Comparison of ENCODE assay signal across 27 cellular contexts in the genomic region with DNA sequence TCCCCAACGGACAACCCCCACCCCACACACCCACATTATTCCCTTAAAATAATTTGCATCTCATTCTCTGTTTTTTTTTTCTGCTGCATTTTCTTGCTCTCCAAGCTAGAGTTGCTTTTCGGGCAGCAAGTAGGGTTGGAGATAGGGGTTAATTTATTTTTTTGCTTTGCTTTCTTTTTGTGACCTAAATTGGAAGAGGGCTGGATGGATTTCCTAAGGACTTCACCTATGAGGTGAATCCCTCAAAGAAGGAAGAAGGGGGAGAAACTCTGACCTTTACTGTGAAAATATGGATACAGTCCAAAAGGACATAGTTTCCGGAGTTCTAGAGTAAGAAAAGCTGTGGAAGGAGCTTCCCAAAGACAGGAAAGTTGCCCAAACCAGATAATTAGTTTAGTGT. TPM values are rescaled to one million over a fixed set of nuclear protein-coding genes. Genes with fewer than 3 reads are reported as not detected.
DNase-seq lines count a peak whose midpoint lies in the region; ATAC-seq and TF ChIP-seq lines count a peak whose summit lies in the region.
"Had no signal": no experiment of that assay in that cellular context is flagged by ENCODE, and none has a peak within 500 bp of the region (broad histone marks: within the 10 kb centered on the region; RNA-seq: fewer than 3 reads in every experiment).

No MANE protein-coding gene starts in this region.

- POLR2A ChIA-PET in Caco-2 (lab: Charles Lee): no interaction called here
- POLR2A ChIA-PET in activated CD4-positive, alpha-beta memory T cell treated with anti-CD3 and anti-CD28 coated beads, Interleukin-2, amount 10 ng/mL, durations not matched to agents 7 days and 5 days (lab: Charles Lee): no interaction called here

- H4K20me1 ChIP-seq in neural progenitor cell (ENCODE audit: low read depth): peaks cover 94% of the 10 kb centered on the region

- H3K27ac ChIP-seq in SJSA1 (0 out of 2 replicates have a peak overlapping the region, but pooled peaks have one; percentile 66), dorsolateral prefrontal cortex (peak overlapping the region; percentile 66 to 100 (median 93)), neural progenitor cell (peak overlapping the region; percentile 99)
- H3K27ac ChIP-seq: gastrocnemius medialis, neutrophil, RWPE1 had no signal

- H3K4me2 ChIP-seq in neural progenitor cell: peak overlapping the region; percentile 99
- H3K4me2 ChIP-seq: SK-N-SH had no signal

- H3K4me1 ChIP-seq in Caco-2 (0 out of 2 replicates have a peak, but pooled peaks cover 5% of the 10 kb centered on the region), SJSA1 (replicated peaks) (peaks cover 25% of the 10 kb centered on the region), neural progenitor cell (peaks cover 63% of the 10 kb centered on the region)
- H3K4me1 ChIP-seq: BE2C, gastrocnemius medialis had no signal

- H3K9ac ChIP-seq in neural progenitor cell: peak overlapping the region; percentile 23
- H3K9ac ChIP-seq: SK-N-SH had no signal

- H3K27me3 ChIP-seq in Caco-2 (replicated peaks; ENCODE audit: control insufficient read depth, insufficient read depth, low read length) (no peaks in the 10 kb centered on the region), SJSA1 (replicated peaks) (no peaks in the 10 kb centered on the region), dorsolateral prefrontal cortex (peaks cover 0 to 100% (median 65%) of the 10 kb centered on the region in 45 donors), neural progenitor cell (no peaks in the 10 kb centered on the region)

- H3K4me1 Mint-ChIP-seq in Caco-2 (ENCODE audit: low read depth, unreplicated experiment): peaks cover 5% of the 10 kb centered on the region
- peaks cover 63% of the 10 kb centered on the region for H3K4me1 Mint-ChIP-seq in neural progenitor cell
- no peaks in the 10 kb centered on the region for H3K4me1 Mint-ChIP-seq in activated CD4-positive, alpha-beta memory T cell treated with anti-CD3 and anti-CD28 coated beads, Interleukin-2, amount 10 ng/mL, durations not matched to agents 7 days and 5 days
- H3K4me1 Mint-ChIP-seq: activated CD8-positive, alpha-beta memory T cell treated with anti-CD3 and anti-CD28 coated beads, Interleukin-2, amount 10 ng/mL, durations not matched to agents 7 days and 5 days; central memory CD8-positive, alpha-beta T cell had no signal

- no peak overlapping the region for H3K4me3 ChIP-seq in Caco-2 (ENCODE audit: low read depth, low read length)
- no peak overlapping the region for H3K4me3 ChIP-seq in SJSA1
- peak overlapping the region; percentile 26 to 93 (median 66) for H3K4me3 ChIP-seq in dorsolateral prefrontal cortex
- H3K4me3 ChIP-seq in neural progenitor cell: peak overlapping the region; percentile 98
- H3K4me3 ChIP-seq: gastrocnemius medialis had no signal

- DNase-seq in Caco-2 (no peak), SJSA1 (ENCODE audit: low read depth in 1 of 2, low spot score in 2 of 2) (no peak), dorsolateral prefrontal cortex (no peak), neural progenitor cell (ENCODE audit: low spot score) (no peak), A172 (ENCODE audit: low spot score) (no peak)
- DNase-seq in activated CD4-positive, alpha-beta memory T cell treated with anti-CD3 and anti-CD28 coated beads, Interleukin-2, amount 10 ng/mL, durations not matched to agents 7 days and 5 days: no peak
- DNase-seq: activated CD4-positive, alpha-beta T cell treated with anti-CD3 and anti-CD28 coated beads for 4 hours; activated CD8-positive, alpha-beta memory T cell treated with anti-CD3 and anti-CD28 coated beads, Interleukin-2, amount 10 ng/mL, durations not matched to agents 7 days and 5 days; activated naive CD4-positive, alpha-beta T cell treated with Interleukin-2 at 50 U/mL for 16 hours; activated T-cell treated with anti-CD3 and anti-CD28 coated beads, Interleukin-2, amount 50 U/mL, for 72 hours; amniotic stem cell; BE2C; gastrocnemius medialis; hippocampal formation; IMR-90; islet precursor cell; NCI-H1092; NCI-H187; NCI-H226; SK-N-SH; T-helper 2 cell had no signal

- H3K79me2 ChIP-seq in neural progenitor cell (ENCODE audit: low read depth): peaks cover 99% of the 10 kb centered on the region

- H3K36me3 ChIP-seq in Caco-2 (ENCODE audit: control insufficient read depth, insufficient read depth, low read length) (no peaks in the 10 kb centered on the region), SJSA1 (peaks cover 5% of the 10 kb centered on the region), neural progenitor cell (peaks cover 41% of the 10 kb centered on the region)
- H3K36me3 ChIP-seq: BE2C, gastrocnemius medialis, neutrophil had no signal

- no peaks in the 10 kb centered on the region for H3K27me3 Mint-ChIP-seq in Caco-2 (ENCODE audit: insufficient read depth, unreplicated experiment)
- peaks cover 5% of the 10 kb centered on the region for H3K27me3 Mint-ChIP-seq in neural progenitor cell (ENCODE audit: insufficient read depth, low read depth)
- peaks cover 95% of the 10 kb centered on the region for H3K27me3 Mint-ChIP-seq in activated CD4-positive, alpha-beta memory T cell treated with anti-CD3 and anti-CD28 coated beads, Interleukin-2, amount 10 ng/mL, durations not matched to agents 7 days and 5 days

- H2AFZ ChIP-seq in neural progenitor cell (replicated peaks): no peak overlapping the region

- H3K9me3 Mint-ChIP-seq in Caco-2 (ENCODE audit: unreplicated experiment): no peaks in the 10 kb centered on the region
- no peaks in the 10 kb centered on the region for H3K9me3 Mint-ChIP-seq in neural progenitor cell
- H3K9me3 Mint-ChIP-seq in activated CD4-positive, alpha-beta memory T cell treated with anti-CD3 and anti-CD28 coated beads, Interleukin-2, amount 10 ng/mL, durations not matched to agents 7 days and 5 days: no peaks in the 10 kb centered on the region

- H3K9me3 ChIP-seq in Caco-2 (no peaks in the 10 kb centered on the region), SJSA1 (replicated peaks) (no peaks in the 10 kb centered on the region), neural progenitor cell (ENCODE audit: low read depth) (no peaks in the 10 kb centered on the region)
- H3K9me3 ChIP-seq: BE2C, gastrocnemius medialis, neutrophil, SK-N-SH had no signal

- H3K36me3 Mint-ChIP-seq in Caco-2 (ENCODE audit: insufficient read depth, unreplicated experiment): peaks cover 7% of the 10 kb centered on the region
- peaks cover 35% of the 10 kb centered on the region for H3K36me3 Mint-ChIP-seq in neural progenitor cell
- peaks cover 4% of the 10 kb centered on the region for H3K36me3 Mint-ChIP-seq in activated CD4-positive, alpha-beta memory T cell treated with anti-CD3 and anti-CD28 coated beads, Interleukin-2, amount 10 ng/mL, durations not matched to agents 7 days and 5 days (ENCODE audit: low read depth)
- H3K36me3 Mint-ChIP-seq: activated CD8-positive, alpha-beta memory T cell treated with anti-CD3 and anti-CD28 coated beads, Interleukin-2, amount 10 ng/mL, durations not matched to agents 7 days and 5 days had no signal

- intact Hi-C loops in Caco-2 (cut with micrococcal nuclease; ENCODE audit: unreplicated experiment): no loop called here
- intact Hi-C loops in dorsolateral prefrontal cortex (cut with DNase I): loop anchor here in 1 of 2 donors (10.0 kb wide), 1 partner anchor 896 kb away; no protein-coding TSS in a partner anchor

- CTCF ChIA-PET in Caco-2 (lab: Charles Lee): no interaction called here
- CTCF ChIA-PET in activated CD4-positive, alpha-beta memory T cell treated with anti-CD3 and anti-CD28 coated beads, Interleukin-2, amount 10 ng/mL, durations not matched to agents 7 days and 5 days (lab: Charles Lee): interaction anchor here (1.4 to 1.7 kb wide), 2 partner anchors 15 to 17 kb away, joined by 4 to 8 read pairs; no protein-coding TSS in a partner anchor

- H3K4me3 Mint-ChIP-seq in Caco-2 (ENCODE audit: unreplicated experiment) (peak overlapping the region; percentile 58), neural progenitor cell (no peak overlapping the region)
- no peak overlapping the region for H3K4me3 Mint-ChIP-seq in activated CD4-positive, alpha-beta memory T cell treated with anti-CD3 and anti-CD28 coated beads, Interleukin-2, amount 10 ng/mL, durations not matched to agents 7 days and 5 days
- H3K4me3 Mint-ChIP-seq: activated CD8-positive, alpha-beta memory T cell treated with anti-CD3 and anti-CD28 coated beads, Interleukin-2, amount 10 ng/mL, durations not matched to agents 7 days and 5 days; activated T-cell treated with anti-CD3 and anti-CD28 coated beads, Interleukin-2, amount 50 U/mL, for 72 hours; central memory CD8-positive, alpha-beta T cell had no signal

- H3F3A ChIP-seq in neural progenitor cell (ENCODE audit: low read depth): peaks cover 100% of the 10 kb centered on the region

- H3K27ac Mint-ChIP-seq in Caco-2 (ENCODE audit: unreplicated experiment): no peak overlapping the region
- H3K27ac Mint-ChIP-seq in neural progenitor cell: peak overlapping the region; percentile 94
- H3K27ac Mint-ChIP-seq in activated CD4-positive, alpha-beta memory T cell treated with anti-CD3 and anti-CD28 coated beads, Interleukin-2, amount 10 ng/mL, durations not matched to agents 7 days and 5 days: no peak overlapping the region
- H3K27ac Mint-ChIP-seq: activated CD8-positive, alpha-beta memory T cell treated with anti-CD3 and anti-CD28 coated beads, Interleukin-2, amount 10 ng/mL, durations not matched to agents 7 days and 5 days; activated T-cell treated with anti-CD3 and anti-CD28 coated beads, Interleukin-2, amount 50 U/mL, for 72 hours had no signal

- no TSS peak for BruUV-seq in Caco-2 (replicated peaks; lab: Mats Ljungman, UMichigan)

- no peak for ATAC-seq in HG03432 (IDR thresholded peaks at IDR 0.05; ENCODE audit: unreplicated experiment)
- no peak for ATAC-seq in GM18873 (IDR thresholded peaks at IDR 0.05; ENCODE audit: low FRiP score, unreplicated experiment)
- ATAC-seq: activated CD8-positive, alpha-beta memory T cell treated with anti-CD3 and anti-CD28 coated beads, Interleukin-2, amount 10 ng/mL, durations not matched to agents 7 days and 5 days; activated T-cell treated with anti-CD3 and anti-CD28 coated beads, Interleukin-2, amount 50 U/mL, for 72 hours; gastrocnemius medialis had no signal

- no peak for TF ChIP-seq CTCF in Caco-2 (IDR thresholded peaks at IDR 0.05; ENCODE audit: insufficient read depth in 1 of 2, low read depth in 1 of 2, low read length in 1 of 2, severe bottlenecking in 1 of 2, unreplicated experiment in 1 of 2)
- no peak for TF ChIP-seq CTCF in dorsolateral prefrontal cortex (IDR thresholded peaks at IDR 0.05 in 54 of 56, conservative IDR thresholded peaks at IDR 0.05 in 2 of 56; ENCODE audit: low read depth in 1 of 56, partially characterized antibody in 56 of 56)
- TF ChIP-seq CTCF in neural progenitor cell (IDR thresholded peaks at IDR 0.05): no peak

RNA-seq across cellular contexts. Expression of gene SOX2, which starts 6.7 kb away (rescaled TPM):
- 33.4 and 34.1 TPM in 2 replicates for total RNA-seq in Caco-2 (2022)
- total RNA-seq in SJSA1 (2014; rRNA removed; shearing (Covaris generic)): 25.6 and 26.8 TPM in 2 replicates
- 100 to 1,000 TPM in 10 of 120 experiments, 10 to 100 TPM in 110; 34.2 to 159 (median 72.8) TPM for total RNA-seq in dorsolateral prefrontal cortex
- 584 and 605 TPM in 2 replicates for total RNA-seq in neural progenitor cell (ENCODE audit: low replicate concordance)
- total RNA-seq in activated CD4-positive, alpha-beta memory T cell treated with anti-CD3 and anti-CD28 coated beads, Interleukin-2, amount 10 ng/mL, durations not matched to agents 7 days and 5 days: not detected
- total RNA-seq in A172 (2014; rRNA removed; shearing (Covaris generic)): 3.4 and 4.3 TPM in 2 replicates
- total RNA-seq: activated CD8-positive, alpha-beta memory T cell treated with anti-CD3 and anti-CD28 coated beads, Interleukin-2, amount 10 ng/mL, durations not matched to agents 7 days and 5 days; IMR-90; pulmonary artery endothelial cell had no signal

Comparison
In these comparisons a context has a peak if more than half of its experiments do, and no peak if none do; other contexts are left out.
1. H3K4me3 ChIP-seq: peak in dorsolateral prefrontal cortex (59 of 59) and neural progenitor cell (single experiment); none in Caco-2 (single experiment) and SJSA1 (single experiment).
2. Peak in every context shown above with its lines, with median percentiles within 50 percentile points of each other: H3K27ac ChIP-seq.